ENCODE assay signal across 10 cellular contexts in genomic region chr2:217653240-217653639, GRCh38.
DNase-seq lines count a peak whose midpoint lies in the region; ATAC-seq and TF ChIP-seq lines count a peak whose summit lies in the region.
"Had no signal": no experiment of that assay in that cellular context is flagged by ENCODE, and none has a peak within 500 bp of the region (broad histone marks: within the 10 kb centered on the region; RNA-seq: fewer than 3 reads in every experiment).

No MANE protein-coding gene starts in this region.

- H3K27ac ChIP-seq in thyroid gland, result peak overlapping the region; percentile 25 to 57 (median 57)

- no peaks in the 10 kb centered on the region for H3K36me3 ChIP-seq in thyroid gland

- peaks cover 2 to 21% of the 10 kb centered on the region in 2 donors for H3K27me3 Mint-ChIP-seq in effector memory CD8-positive, alpha-beta T cell

- peak in 4 of 6 experiments; percentile 10 to 44 (median 26) for TF ChIP-seq CTCF in thyroid gland (IDR thresholded peaks at IDR 0.05)

- peaks cover 2% of the 10 kb centered on the region for H3K36me3 Mint-ChIP-seq in effector memory CD8-positive, alpha-beta T cell (ENCODE audit: insufficient read depth)
- H3K36me3 Mint-ChIP-seq: memory B cell had no signal

- H3K4me1 Mint-ChIP-seq in effector memory CD8-positive, alpha-beta T cell (ENCODE audit: low read depth in 2 of 2), result no peaks in the 10 kb centered on the region
- H3K4me1 Mint-ChIP-seq: memory B cell had no signal

- H3K9me3 ChIP-seq in thyroid gland, result no peaks in the 10 kb centered on the region

- DNase-seq in HK-2 (ENCODE audit: unreplicated experiment), result peak; percentile 70
- peak; percentile 22 to 78 for DNase-seq in T47D (ENCODE audit: low read depth in 1 of 2, low spot score in 1 of 2)
- peak; percentile 97 for DNase-seq in kidney tubule cell (ENCODE audit: low spot score)
- peak; percentile 89 to 90 for DNase-seq in thyroid gland
- DNase-seq in SHP77 (lab: John Stamatoyannopoulos, UW), result no peak
- no peak for DNase-seq in NCI-H187 treated with DMSO at 0.1 percent for 48 hours (lab: John Stamatoyannopoulos, UW)
- no peak for DNase-seq in effector memory CD8-positive, alpha-beta T cell
- no peak for DNase-seq in NCI-H774 (lab: John Stamatoyannopoulos, UW)
- DNase-seq: activated CD4-positive, CD25-positive, alpha-beta regulatory T cell treated with anti-CD3 and anti-CD28 coated beads, Interleukin-2, amount 50 U/mL, for 72 hours had no signal

- intact Hi-C loops in thyroid gland (cut with DNase I), result loop anchor here (5.0 kb wide), 1 partner anchor 59 kb away; no protein-coding TSS in a partner anchor

- no peaks in the 10 kb centered on the region for H3K27me3 ChIP-seq in thyroid gland

- H3K4me1 ChIP-seq in thyroid gland, result peaks cover 16 to 20% of the 10 kb centered on the region in 2 donors

- H3K4me3 ChIP-seq in thyroid gland (replicated peaks in 1 of 3), result no peak overlapping the region

- H3K4me3 Mint-ChIP-seq in effector memory CD8-positive, alpha-beta T cell, result no peak overlapping the region
- H3K4me3 Mint-ChIP-seq: memory B cell had no signal

- 5 to 17% methylated on average over 5 to 6 of the region's 6 CpGs for WGBS in thyroid gland, 2 donors

- in situ Hi-C loops in T47D (cut with HindIII; ENCODE audit: low pct_unique_long_range_greater_than_20kb, low sequenced_read_pairs), result no loop called here

- no peak overlapping the region for H3K27ac Mint-ChIP-seq in effector memory CD8-positive, alpha-beta T cell
- H3K27ac Mint-ChIP-seq: memory B cell had no signal

- ATAC-seq in effector memory CD8-positive, alpha-beta T cell (replicated peaks), result no peak

- peak in 1 of 2 donors; percentile 34 for TF ChIP-seq POLR2A in thyroid gland (IDR thresholded peaks at IDR 0.05)

- no peaks in the 10 kb centered on the region for H3K9me3 Mint-ChIP-seq in effector memory CD8-positive, alpha-beta T cell
- H3K9me3 Mint-ChIP-seq: memory B cell had no signal

Comparison
In these comparisons a context has a peak if more than half of its experiments do, and no peak if none do; other contexts are left out.
1. DNase-seq: peak in HK-2 (single experiment), T47D (2 of 2), kidney tubule cell (single experiment) and thyroid gland (2 of 2); none in SHP77 (0 of 2), NCI-H187 treated with DMSO at 0.1 percent for 48 hours (single experiment), effector memory CD8-positive, alpha-beta T cell (0 of 3) and NCI-H774 (single experiment).